In genomic region chr11:18010977-18011586, GRCh38 we compare ENCODE assay signal across 12 cellular contexts. TPM values are rescaled to one million over a fixed set of nuclear protein-coding genes. Genes with fewer than 3 reads are reported as not detected.
DNase-seq lines count a peak whose midpoint lies in the region; ATAC-seq, FAIRE-seq and TF ChIP-seq lines count a peak whose summit lies in the region.
"Had no signal": no experiment of that assay in that cellular context is flagged by ENCODE, and none has a peak within 500 bp of the region (broad histone marks: within the 10 kb centered on the region; RNA-seq: fewer than 3 reads in every experiment).

No MANE protein-coding gene starts in this region.

- no peak overlapping the region for H4K8ac ChIP-seq in H9 (replicated peaks; ENCODE audit: insufficient read length, low read depth, low read length)

- H3K18ac ChIP-seq in H9 (ENCODE audit: insufficient read length, low read depth, low read length), result no peak overlapping the region

- TF ChIP-seq CTCF in CD4-positive, alpha-beta T cell (IDR thresholded peaks at IDR 0.05), result no peak
- TF ChIP-seq CTCF in H9 (conservative IDR thresholded peaks at IDR 0.05) (no peak), WTC11 (IDR thresholded peaks at IDR 0.05) (no peak), D721Med (IDR thresholded peaks at IDR 0.05; ENCODE audit: insufficient read depth, missing control alignments) (no peak)

- no peaks in the 10 kb centered on the region for H4K20me1 ChIP-seq in H9 (ENCODE audit: control insufficient read depth, insufficient read depth, insufficient read length)

- H3K4me2 ChIP-seq in H9 (ENCODE audit: insufficient read depth, insufficient read length, low read length), result no peak overlapping the region

- H3K4ac ChIP-seq in H9 (ENCODE audit: low read depth, low read length), result no peak overlapping the region

- peak overlapping the region; percentile 98 for H3K4me3 Mint-ChIP-seq in CD4-positive, alpha-beta T cell
- H3K4me3 Mint-ChIP-seq in H9 (peak overlapping the region; percentile 89 to 93; a peak in 4 of 5 replicates), WTC11 (peak overlapping the region; percentile 100), immature natural killer cell (peak overlapping the region in 4 of 5 donors; percentile 28 to 100 (median 96))

- H3K79me1 ChIP-seq in H9 (ENCODE audit: insufficient read depth, low read depth, low read length, poor library complexity, severe bottlenecking), result peaks cover 4% of the 10 kb centered on the region

- H2BK15ac ChIP-seq in H9 (ENCODE audit: low read depth, low read length), result no peak overlapping the region

- no peak overlapping the region for H4K91ac ChIP-seq in H9 (ENCODE audit: insufficient read length, low read depth, low read length)

- no peaks in the 10 kb centered on the region for H3K27me3 ChIP-seq in CD4-positive, alpha-beta T cell (ENCODE audit: control insufficient read depth, insufficient read depth, low read length)
- H3K27me3 ChIP-seq in H9 (ENCODE audit: insufficient read depth, low read length), result peaks cover 5% of the 10 kb centered on the region; the same call in 1 of the 2 replicates

- WGBS in H9 (ENCODE audit: extremely low coverage, insufficient read length, low lambda C conversion rate), result no CpG with 5 or more reads among the region's 10 CpGs

- no peak overlapping the region for H2AFZ ChIP-seq in H9 (ENCODE audit: low read length)

- H3K36me3 Mint-ChIP-seq in CD4-positive, alpha-beta T cell (ENCODE audit: low read depth), result peaks cover 28% of the 10 kb centered on the region
- peaks cover 0 to 5% (median 5%) of the 10 kb centered on the region in 3 experiments; a peak in 6 of 7 replicates for H3K36me3 Mint-ChIP-seq in H9 (ENCODE audit: insufficient read depth in 1 of 3, low read depth in 3 of 3)
- H3K36me3 Mint-ChIP-seq in WTC11, result peaks cover 5% of the 10 kb centered on the region; the same call in 1 of the 2 replicates
- H3K36me3 Mint-ChIP-seq in immature natural killer cell, result peaks cover 0 to 5% (median 0%) of the 10 kb centered on the region in 3 donors

- H2BK12ac ChIP-seq in H9 (ENCODE audit: insufficient read length, low read depth, low read length), result no peak overlapping the region

- H3K79me2 ChIP-seq in H9 (ENCODE audit: insufficient read depth, low read length), result peaks cover 2% of the 10 kb centered on the region; the same call in 1 of the 2 replicates
- H3K79me2 ChIP-seq: parathyroid adenoma had no signal

- H3K4me1 ChIP-seq in H9 (ENCODE audit: insufficient read depth, low read length), result no peaks in the 10 kb centered on the region; the same call in 1 of the 2 replicates

- no peak overlapping the region for H4K5ac ChIP-seq in H9 (ENCODE audit: insufficient read length, low read depth, low read length)

- H3K14ac ChIP-seq in H9 (ENCODE audit: insufficient read depth, low read length), result no peak overlapping the region

- no peak overlapping the region for H3T11ph ChIP-seq in H9 (ENCODE audit: low read length)

- H3K23me2 ChIP-seq in H9 (ENCODE audit: insufficient read length, low read depth, low read length, poor library complexity, severe bottlenecking), result peaks cover 15% of the 10 kb centered on the region

- POLR2A ChIA-PET in CD4-positive, alpha-beta T cell (lab: Charles Lee), result no interaction called here
- POLR2A ChIA-PET in WTC11 (lab: Charles Lee), result no interaction called here

- H3K27ac ChIP-seq in CD4-positive, alpha-beta T cell (ENCODE audit: low read depth, low read length), result peak overlapping the region; percentile 24
- no peak overlapping the region for H3K27ac ChIP-seq in H9 (ENCODE audit: insufficient read length, low read depth, low read length)
- H3K27ac ChIP-seq: parathyroid adenoma had no signal

- peaks cover 33% of the 10 kb centered on the region for H3K4me1 Mint-ChIP-seq in CD4-positive, alpha-beta T cell (ENCODE audit: low read depth)
- H3K4me1 Mint-ChIP-seq in H9, result peaks cover 25 to 28% of the 10 kb centered on the region in 2 experiments
- peaks cover 26% of the 10 kb centered on the region for H3K4me1 Mint-ChIP-seq in WTC11
- peaks cover 28 to 39% of the 10 kb centered on the region in 2 donors for H3K4me1 Mint-ChIP-seq in immature natural killer cell

- H2AK5ac ChIP-seq in H9 (ENCODE audit: insufficient read length, low read length), result no peak overlapping the region

- peak overlapping the region; percentile 92 for H3K27ac Mint-ChIP-seq in CD4-positive, alpha-beta T cell
- H3K27ac Mint-ChIP-seq in H9, result no peak overlapping the region
- H3K27ac Mint-ChIP-seq in WTC11, result no peak overlapping the region
- peak overlapping the region; percentile 93 to 99 (median 96) for H3K27ac Mint-ChIP-seq in immature natural killer cell

- H3K56ac ChIP-seq in H9 (ENCODE audit: insufficient read length, low read depth, low read length), result no peak overlapping the region

- H2BK120ac ChIP-seq in H9 (ENCODE audit: low read depth, low read length, poor library complexity, severe bottlenecking), result no peak overlapping the region

- H3K9ac ChIP-seq in H9 (ENCODE audit: extremely low read depth, insufficient read length, low read length), result no peak overlapping the region
- H3K9ac ChIP-seq: parathyroid adenoma had no signal

- intact Hi-C loops in CD4-positive, alpha-beta T cell (cut with DNase I, micrococcal nuclease), result loop anchor here (1.0 to 10.0 kb wide), 10 partner anchors 95 to 1276 kb away; partner anchors contain the start of genes GTF2H1 (in 2 of the 2), HPS5 (in 2 of the 2), SAAL1 (in 2 of the 2) and C11orf58 (in 1 of the 2)

- FAIRE-seq in D721Med (lab: Jason Lieb, UNC), result no peak
- FAIRE-seq: HTR-8/SVneo had no signal

- no peaks in the 10 kb centered on the region for H3K9me3 ChIP-seq in CD4-positive, alpha-beta T cell (ENCODE audit: control insufficient read depth, low read length)
- H3K9me3 ChIP-seq in H9 (ENCODE audit: control insufficient read depth, low read depth, low read length), result no peaks in the 10 kb centered on the region

- ATAC-seq in CD4-positive, alpha-beta T cell (ENCODE audit: poor library complexity), result no peak
- no peak for ATAC-seq in WTC11
- ATAC-seq in HG03280 (IDR thresholded peaks at IDR 0.05; ENCODE audit: unreplicated experiment), result no peak

- H3K23ac ChIP-seq in H9 (ENCODE audit: insufficient read length, low read depth, low read length), result no peak overlapping the region

- no peak overlapping the region for H2BK20ac ChIP-seq in H9 (ENCODE audit: low read depth, low read length, poor library complexity, severe bottlenecking)

- no peak for DNase-seq in CD4-positive, alpha-beta T cell
- DNase-seq in H9, result no peak
- no peak for DNase-seq in WTC11 (ENCODE audit: low spot score)
- no peak for DNase-seq in immature natural killer cell
- no peak for DNase-seq in D721Med (ENCODE audit: insufficient read length, low spot score)
- no peak for DNase-seq in T1000 (lab: John Stamatoyannopoulos, UW)
- DNase-seq: kidney glomerular epithelial cell; stimulated activated CD4-positive, alpha-beta T cell treated with anti-CD3 and anti-CD28 coated beads, Interleukin-2, amount 100 ng/mL, for 48 hours had no signal

- no peak overlapping the region for H2BK5ac ChIP-seq in H9 (ENCODE audit: insufficient read length, low read length)

- H3K27me3 Mint-ChIP-seq in CD4-positive, alpha-beta T cell, result no peaks in the 10 kb centered on the region
- peaks cover 23% of the 10 kb centered on the region for H3K27me3 Mint-ChIP-seq in H9 (ENCODE audit: low read depth)
- H3K27me3 Mint-ChIP-seq in WTC11 (ENCODE audit: low read depth), result peaks cover 27% of the 10 kb centered on the region
- peaks cover 4 to 13% (median 7%) of the 10 kb centered on the region in 3 donors for H3K27me3 Mint-ChIP-seq in immature natural killer cell (ENCODE audit: low read depth in 3 of 3)

- CTCF ChIA-PET in CD4-positive, alpha-beta T cell (lab: Charles Lee), result interaction anchor here (1.5 kb wide), 1 partner anchor 92 kb away, joined by 5 read pairs; no protein-coding TSS in a partner anchor
- CTCF ChIA-PET in WTC11 (lab: Charles Lee), result no interaction called here

- no peaks in the 10 kb centered on the region for H3K9me3 Mint-ChIP-seq in CD4-positive, alpha-beta T cell
- H3K9me3 Mint-ChIP-seq in H9, result no peaks in the 10 kb centered on the region
- H3K9me3 Mint-ChIP-seq in WTC11, result no peaks in the 10 kb centered on the region
- no peaks in the 10 kb centered on the region for H3K9me3 Mint-ChIP-seq in immature natural killer cell

TF ChIP-seq in WTC11, 78 proteins besides CTCF, POLR2A, EP300 and RAD21 (continues in another document):
- TF ChIP-seq STAT6 (CRISPR knock-in tag; conservative IDR thresholded peaks at IDR 0.05; ENCODE audit: low read depth), result no peak

RNA-seq across cellular contexts. Expression of gene SERGEF, which starts 1.8 kb away (rescaled TPM):
- total RNA-seq in CD4-positive, alpha-beta T cell, result 10 to 100 TPM; 35.2 to 37.1 TPM
- total RNA-seq in H9 (2021) (29.5 and 31.4 TPM in 2 replicates), WTC11 (2021) (35.5 to 45.2 TPM (median 45.1 TPM) in 3 replicates)
- polyA plus RNA-seq in immature natural killer cell, result 100 to 1,000 TPM in 1 of 3 donors, 10 to 100 TPM in 2; 52.0 to 104 (median 68.3) TPM

RNA-seq across cellular contexts. Expression of gene TPH1, which starts 35.0 kb away (rescaled TPM):
- 1 to 10 TPM; 1.1 to 1.5 TPM for total RNA-seq in CD4-positive, alpha-beta T cell
- 0.07 and 0.17 TPM in 2 replicates for total RNA-seq in H9 (2021)
- 0.07 to 0.14 TPM (median 0.11 TPM) in 3 replicates for total RNA-seq in WTC11 (2021)
- not detected for polyA plus RNA-seq in immature natural killer cell
- total RNA-seq: SK-MEL-5 had no signal

Comparison
In these comparisons a context has a peak if more than half of its experiments do, and no peak if none do; other contexts are left out.
1. H3K27ac Mint-ChIP-seq: peak in CD4-positive, alpha-beta T cell (single experiment) and immature natural killer cell (6 of 6); none in H9 (0 of 3) and WTC11 (single experiment).
2. Peak in every context shown above with its lines, with median percentiles within 50 percentile points of each other: H3K4me3 Mint-ChIP-seq.